In genomic region chr16:30131869-30132475, GRCh38 we compare ENCODE assay signal across 15 cellular contexts. TPM values are rescaled to one million over a fixed set of nuclear protein-coding genes. Genes with fewer than 3 reads are reported as not detected.
DNase-seq lines count a peak whose midpoint lies in the region; TF ChIP-seq lines count a peak whose summit lies in the region.
"Had no signal": no experiment of that assay in that cellular context is flagged by ENCODE, and none has a peak within 500 bp of the region (broad histone marks: within the 10 kb centered on the region; RNA-seq: fewer than 3 reads in every experiment).

No MANE protein-coding gene starts in this region.

- peaks cover 7% of the 10 kb centered on the region for H3K27me3 Mint-ChIP-seq in neural progenitor cell (ENCODE audit: insufficient read depth, low read depth)
- H3K27me3 Mint-ChIP-seq: type B pancreatic cell had no signal

- H3K27ac ChIP-seq in mesendoderm (ENCODE audit: low read depth, low read length) (no peak overlapping the region), neural progenitor cell (no peak overlapping the region)
- H3K27ac ChIP-seq: hepatocyte, SK-N-MC had no signal

- no CpG with 5 or more reads among the region's 4 CpGs for WGBS in mesendoderm (ENCODE audit: extremely low coverage, insufficient coverage, low lambda C conversion rate)

- no peaks in the 10 kb centered on the region for H3F3A ChIP-seq in neural progenitor cell (ENCODE audit: low read depth)

- H3K79me2 ChIP-seq in mesendoderm (ENCODE audit: control insufficient read depth, insufficient read depth, low read length) (no peaks in the 10 kb centered on the region), neural progenitor cell (ENCODE audit: low read depth) (no peaks in the 10 kb centered on the region)
- H3K79me2 ChIP-seq: hepatocyte had no signal

- no peaks in the 10 kb centered on the region for H3K4me1 Mint-ChIP-seq in neural progenitor cell
- H3K4me1 Mint-ChIP-seq: WTC11 had no signal

- H3K79me1 ChIP-seq in mesendoderm (ENCODE audit: low read length): no peaks in the 10 kb centered on the region

- no peaks in the 10 kb centered on the region for H4K20me1 ChIP-seq in neural progenitor cell (ENCODE audit: low read depth)

- no peak overlapping the region for H2AK5ac ChIP-seq in mesendoderm (ENCODE audit: low read length)

- no peak overlapping the region for H3K4ac ChIP-seq in mesendoderm (ENCODE audit: low read depth, low read length)

- no peak overlapping the region for H3K4me3 Mint-ChIP-seq in neural progenitor cell
- H3K4me3 Mint-ChIP-seq: type B pancreatic cell, WTC11 had no signal

- H3K4me2 ChIP-seq in mesendoderm (ENCODE audit: low read length) (no peak overlapping the region), neural progenitor cell (no peak overlapping the region)
- H3K4me2 ChIP-seq: hepatocyte had no signal

- no peak overlapping the region for H2BK5ac ChIP-seq in mesendoderm (ENCODE audit: low read length)

- H4K5ac ChIP-seq in mesendoderm (ENCODE audit: low read length): no peak overlapping the region

- H3K18ac ChIP-seq in mesendoderm (ENCODE audit: low read length): no peak overlapping the region

- H3K36me3 ChIP-seq in mesendoderm (ENCODE audit: control insufficient read depth, insufficient read depth, low read length): no peaks in the 10 kb centered on the region
- H3K36me3 ChIP-seq in neural progenitor cell: no peaks in the 10 kb centered on the region

- H2BK15ac ChIP-seq in mesendoderm (replicated peaks; ENCODE audit: low read depth): no peak overlapping the region

- H3K4me1 ChIP-seq in mesendoderm (ENCODE audit: control insufficient read depth, low read depth, low read length): no peaks in the 10 kb centered on the region
- H3K4me1 ChIP-seq in neural progenitor cell: no peaks in the 10 kb centered on the region

- no peak overlapping the region for H4K8ac ChIP-seq in mesendoderm (ENCODE audit: low read depth, low read length)

- DNase-seq in NCI-H1417 (lab: John Stamatoyannopoulos, UW): peak; percentile 47 to 87 (median 79)
- DNase-seq in NCI-H1417 treated with DMSO at 0.1 percent for 48 hours (lab: John Stamatoyannopoulos, UW): no peak
- peak; percentile 76 for DNase-seq in NCI-H1105 treated with DMSO at 0.1 percent for 48 hours (lab: John Stamatoyannopoulos, UW)
- DNase-seq in NCI-H524 treated with DMSO at 0.1 percent for 48 hours (lab: John Stamatoyannopoulos, UW): peak; percentile 98
- peak; percentile 17 for DNase-seq in fibroblast of villous mesenchyme (ENCODE audit: low read depth)
- DNase-seq in activated gamma-delta T cell (lab: John Stamatoyannopoulos, UW): no peak
- DNase-seq in mesendoderm: no peak
- DNase-seq in neural progenitor cell (ENCODE audit: low spot score): no peak
- DNase-seq: 8988T; mammary epithelial cell; NK-92 treated with Interleukin-12 subunit alpha and Interleukin-12 subunit beta, amount 100 ng/mL, for 24 hours had no signal

- no peak overlapping the region for H2BK120ac ChIP-seq in mesendoderm (ENCODE audit: low read depth, low read length)

- no peak overlapping the region for H3K27ac Mint-ChIP-seq in neural progenitor cell
- H3K27ac Mint-ChIP-seq: type B pancreatic cell, WTC11 had no signal

- H3K9ac ChIP-seq in mesendoderm (ENCODE audit: low read length): no peak overlapping the region
- H3K9ac ChIP-seq in neural progenitor cell: no peak overlapping the region

- H3K36me3 Mint-ChIP-seq in neural progenitor cell: no peaks in the 10 kb centered on the region
- H3K36me3 Mint-ChIP-seq: type B pancreatic cell, WTC11 had no signal

- TF ChIP-seq CTCF in fibroblast of villous mesenchyme (IDR thresholded peaks at IDR 0.05; ENCODE audit: insufficient read depth, low read depth, low read length) (no peak), neural progenitor cell (IDR thresholded peaks at IDR 0.05) (no peak)

- H3K27me3 ChIP-seq in mesendoderm (ENCODE audit: insufficient read depth, low read length, poor library complexity) (no peaks in the 10 kb centered on the region), neural progenitor cell (no peaks in the 10 kb centered on the region)
- H3K27me3 ChIP-seq: hepatocyte had no signal

- H3K9me3 Mint-ChIP-seq in neural progenitor cell: peaks cover 2% of the 10 kb centered on the region
- H3K9me3 Mint-ChIP-seq: type B pancreatic cell, WTC11 had no signal

- H3K56ac ChIP-seq in mesendoderm (ENCODE audit: low read length): no peak overlapping the region

- no peak overlapping the region for H3K4me3 ChIP-seq in fibroblast of villous mesenchyme (ENCODE audit: low read depth, low read length)
- no peak overlapping the region for H3K4me3 ChIP-seq in mesendoderm (ENCODE audit: low read length)
- H3K4me3 ChIP-seq in neural progenitor cell: no peak overlapping the region
- H3K4me3 ChIP-seq: hepatocyte, SK-N-MC had no signal

- H3K9me3 ChIP-seq in neural progenitor cell (ENCODE audit: low read depth): no peaks in the 10 kb centered on the region

- H2AFZ ChIP-seq in neural progenitor cell (replicated peaks): no peak overlapping the region
- H2AFZ ChIP-seq: hepatocyte had no signal

- H3K23ac ChIP-seq in mesendoderm (ENCODE audit: low read length): no peak overlapping the region

RNA-seq across cellular contexts. Expression of gene MAPK3, which starts 9.0 kb away (rescaled TPM):
- total RNA-seq in fibroblast of villous mesenchyme: 27.7 and 36.3 TPM in 2 replicates
- polyA plus RNA-seq in mesendoderm (2013, experiment 1 of 2): 44.6 TPM
- polyA plus RNA-seq in mesendoderm (2013, experiment 2 of 2): 49.0 TPM
- 20.9 and 41.1 TPM in 2 replicates for total RNA-seq in neural progenitor cell (ENCODE audit: low replicate concordance)

RNA-seq across cellular contexts. Expression of gene GDPD3, which starts 18.6 kb away (rescaled TPM):
- total RNA-seq in fibroblast of villous mesenchyme (0.32 and 0.43 TPM in 2 replicates), neural progenitor cell (ENCODE audit: low replicate concordance) (0.12 and 0.13 TPM in 2 replicates)
- polyA plus RNA-seq in mesendoderm (2013, experiment 1 of 2): 1.0 TPM
- 1.1 TPM for polyA plus RNA-seq in mesendoderm (2013, experiment 2 of 2)

RNA-seq across cellular contexts. Expression of gene YPEL3, which starts 36.0 kb away (rescaled TPM):
- total RNA-seq in fibroblast of villous mesenchyme (8.6 and 14.5 TPM in 2 replicates), neural progenitor cell (ENCODE audit: low replicate concordance) (6.8 and 30.7 TPM in 2 replicates)
- polyA plus RNA-seq in mesendoderm (2013, experiment 1 of 2): 26.3 TPM
- 26.0 TPM for polyA plus RNA-seq in mesendoderm (2013, experiment 2 of 2)

RNA-seq across cellular contexts. Expression of gene TBX6, which starts 40.2 kb away (rescaled TPM):
- total RNA-seq in fibroblast of villous mesenchyme (0.32 and 0.43 TPM in 2 replicates), neural progenitor cell (ENCODE audit: low replicate concordance) (0.39 and 2.8 TPM in 2 replicates)
- 2.4 TPM for polyA plus RNA-seq in mesendoderm (2013, experiment 1 of 2)
- polyA plus RNA-seq in mesendoderm (2013, experiment 2 of 2): 2.1 TPM

RNA-seq across cellular contexts. Expression of gene CORO1A, which starts 51.4 kb away (rescaled TPM):
- total RNA-seq in fibroblast of villous mesenchyme: 1.6 and 3.5 TPM in 2 replicates
- 6.3 TPM for polyA plus RNA-seq in mesendoderm (2013, experiment 1 of 2)
- 6.9 TPM for polyA plus RNA-seq in mesendoderm (2013, experiment 2 of 2)
- 9.4 and 10.6 TPM in 2 replicates for total RNA-seq in neural progenitor cell (ENCODE audit: low replicate concordance)

Comparison
In these comparisons a context has a peak if more than half of its experiments do, and no peak if none do; other contexts are left out.
1. DNase-seq: peak in NCI-H1417 (3 of 3), NCI-H1105 treated with DMSO at 0.1 percent for 48 hours (single experiment), NCI-H524 treated with DMSO at 0.1 percent for 48 hours (single experiment) and fibroblast of villous mesenchyme (single experiment); none in NCI-H1417 treated with DMSO at 0.1 percent for 48 hours (single experiment), activated gamma-delta T cell (single experiment), mesendoderm (single experiment) and neural progenitor cell (single experiment).